Comparison of ENCODE assay signal across 8 cellular contexts in the genomic region with DNA sequence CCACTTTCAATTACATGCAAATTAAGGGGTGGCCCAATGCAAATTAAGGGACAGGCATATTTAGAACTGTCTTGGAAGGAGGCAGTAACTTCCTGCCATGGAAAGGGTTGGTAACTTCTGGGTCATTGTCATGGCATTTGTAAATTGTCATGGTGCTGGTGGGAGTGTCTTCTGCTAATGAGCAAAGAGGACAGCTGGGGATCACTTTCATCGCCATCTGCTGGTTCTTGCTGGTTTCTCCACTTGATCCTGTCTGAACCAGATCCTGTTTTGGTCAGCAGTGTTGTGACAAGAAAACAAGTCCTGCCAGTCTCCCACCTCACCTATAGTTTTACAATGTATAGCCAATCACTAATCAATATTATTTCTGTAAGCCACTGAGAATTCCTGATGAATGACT. TPM values are rescaled to one million over a fixed set of nuclear protein-coding genes. Genes with fewer than 3 reads are reported as not detected.
DNase-seq lines count a peak whose midpoint lies in the region; ATAC-seq and TF ChIP-seq lines count a peak whose summit lies in the region.

No MANE protein-coding gene starts in this region.

- WGBS in prostate gland = 53% methylated on average over 1 of the region's 1 CpG

- H3K27me3 ChIP-seq in foreskin keratinocyte = peaks cover 4% of the 10 kb centered on the region
- no peaks in the 10 kb centered on the region for H3K27me3 ChIP-seq in prostate gland (replicated peaks; ENCODE audit: insufficient read depth)

- H3K4me3 ChIP-seq in prostate gland = no peak overlapping the region

- no peak for TF ChIP-seq POLR2A in prostate gland (IDR thresholded peaks at IDR 0.05)

- no peaks in the 10 kb centered on the region for H3K9me3 ChIP-seq in prostate gland

- no peak overlapping the region for H3K27ac ChIP-seq in foreskin keratinocyte
- no peak overlapping the region for H3K27ac ChIP-seq in prostate gland

- intact Hi-C loops in prostate gland (cut with DNase I) = no loop called here

- DNase-seq in AML-193 (lab: John Stamatoyannopoulos, UW) = peak; percentile 64 to 65
- DNase-seq in OCI-M1 (lab: John Stamatoyannopoulos, UW) = peak; percentile 66
- DNase-seq in foreskin keratinocyte = peak; percentile 14 to 44
- no peak for DNase-seq in activated T-cell treated with anti-CD3 and anti-CD28 coated beads for 4 hours
- DNase-seq in prostate gland (ENCODE audit: low spot score) = no peak
- DNase-seq in mucosa of gallbladder (ENCODE audit: low spot score) = no peak

- TF ChIP-seq CTCF in foreskin keratinocyte (conservative IDR thresholded peaks at IDR 0.05) (peak; percentile 58), prostate gland (IDR thresholded peaks at IDR 0.05) (peak in 1 of 4 experiments; percentile 10)

- no peaks in the 10 kb centered on the region for H3K4me1 ChIP-seq in foreskin keratinocyte
- H3K4me1 ChIP-seq in prostate gland (replicated peaks) = no peaks in the 10 kb centered on the region

- ATAC-seq in GM18519 (IDR thresholded peaks at IDR 0.05; ENCODE audit: low FRiP score, unreplicated experiment) = peak; percentile 75
- peak; percentile 86 for ATAC-seq in HG03135 (IDR thresholded peaks at IDR 0.05; ENCODE audit: unreplicated experiment)
- peak; percentile 77 for ATAC-seq in foreskin keratinocyte

- no peaks in the 10 kb centered on the region for H3K36me3 ChIP-seq in prostate gland

RNA-seq across cellular contexts. Expression of a gene that starts 23.4 kb away (rescaled TPM):
- total RNA-seq in foreskin keratinocyte (0.27 and 0.28 TPM in 2 replicates), prostate gland (1 to 10 TPM in 1 of 2 donors, under 1 TPM in 1; 0.55 to 4.0 TPM), mucosa of gallbladder (not detected)
- polyA plus RNA-seq in foreskin keratinocyte = 0.38 and 0.39 TPM in 2 replicates

Comparison
In these comparisons a context has a peak if more than half of its experiments do, and no peak if none do; other contexts are left out.
1. DNase-seq: peak in AML-193 (2 of 2), OCI-M1 (single experiment) and foreskin keratinocyte (2 of 2); none in activated T-cell treated with anti-CD3 and anti-CD28 coated beads for 4 hours (single experiment), prostate gland (single experiment) and mucosa of gallbladder (single experiment).
2. Peak in every context shown above with its lines, with median percentiles within 50 percentile points of each other: ATAC-seq.